ENCODE assay signal across 3 cellular contexts in the genomic region with DNA sequence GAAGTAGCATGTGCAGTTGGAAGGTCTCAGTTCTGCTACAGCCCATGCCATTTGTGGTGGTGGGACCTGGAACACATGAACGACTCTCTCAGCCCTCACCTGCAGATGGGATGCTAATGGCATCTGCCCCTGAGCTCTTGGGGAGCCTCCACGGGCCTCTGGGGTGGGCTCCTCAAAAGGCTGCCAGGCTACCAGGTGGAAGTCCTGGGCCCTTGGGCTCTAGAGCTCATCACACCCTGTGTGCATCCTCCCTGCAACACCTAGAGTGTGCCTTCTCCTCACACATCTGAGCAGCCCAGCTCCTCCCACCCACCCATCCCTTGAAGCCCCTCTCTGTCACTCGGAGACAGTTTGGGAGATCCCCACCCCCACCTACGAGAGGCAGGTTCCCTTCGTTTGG.
"Had no signal": no experiment of that assay in that cellular context is flagged by ENCODE, and none has a peak within 500 bp of the region (broad histone marks: within the 10 kb centered on the region; RNA-seq: fewer than 3 reads in every experiment).

No MANE protein-coding gene starts in this region.

- H3K4me3 ChIP-seq: GM12878 had no signal

- DNase-seq: GDM1, GF-D8 had no signal
